16 cellular contexts compared by ENCODE assay signal in genomic region chr2:140892911-140893637, GRCh38.
DNase-seq lines count a peak whose midpoint lies in the region; ATAC-seq and TF ChIP-seq lines count a peak whose summit lies in the region.
"Had no signal": no experiment of that assay in that cellular context is flagged by ENCODE, and none has a peak within 500 bp of the region (broad histone marks: within the 10 kb centered on the region; RNA-seq: fewer than 3 reads in every experiment).

No MANE protein-coding gene starts in this region.

- POLR2A ChIA-PET in PC-3 (lab: Charles Lee; ENCODE audit: unreplicated experiment) = no interaction called here

- H2AFZ ChIP-seq in PC-3 (ENCODE audit: low read length) = no peak overlapping the region
- H2AFZ ChIP-seq in mammary epithelial cell (ENCODE audit: low read depth, low read length) = no peak overlapping the region
- no peak overlapping the region for H2AFZ ChIP-seq in smooth muscle cell (ENCODE audit: low read depth)

- no peaks in the 10 kb centered on the region for H4K20me1 ChIP-seq in PC-3 (ENCODE audit: low read length)
- no peaks in the 10 kb centered on the region for H4K20me1 ChIP-seq in mammary epithelial cell (ENCODE audit: insufficient read depth, low read length)
- no peaks in the 10 kb centered on the region for H4K20me1 ChIP-seq in smooth muscle cell (ENCODE audit: low read depth)

- CTCF ChIA-PET in PC-3 (lab: Charles Lee) = no interaction called here
- CTCF ChIA-PET in mammary epithelial cell (lab: Charles Lee; ENCODE audit: low non-redundant PET) = no interaction called here

- H3K9me2 ChIP-seq in PC-3 (replicated peaks; ENCODE audit: low read length) = no peaks in the 10 kb centered on the region

- H3K27ac ChIP-seq in PC-3 (ENCODE audit: low read length) (peak overlapping the region; percentile 59), mammary epithelial cell (ENCODE audit: insufficient read depth, low read depth, low read length) (peak overlapping the region; percentile 42), smooth muscle cell (ENCODE audit: low read depth) (peak overlapping the region; percentile 50), psoas muscle (no peak overlapping the region), left ventricle myocardium inferior (replicated peaks) (no peak overlapping the region)
- H3K27ac ChIP-seq: Peyer's patch had no signal

- dilution Hi-C loops in mammary epithelial cell (cut with HindIII; ENCODE audit: low sequenced_read_pairs) = no loop called here

- H3K9me3 ChIP-seq in PC-3 (ENCODE audit: low read length) (no peaks in the 10 kb centered on the region), mammary epithelial cell (replicated peaks; ENCODE audit: insufficient read depth, low read length) (no peaks in the 10 kb centered on the region), smooth muscle cell (replicated peaks; ENCODE audit: low read depth) (no peaks in the 10 kb centered on the region), psoas muscle (no peaks in the 10 kb centered on the region), left ventricle myocardium inferior (replicated peaks) (no peaks in the 10 kb centered on the region)
- H3K9me3 ChIP-seq: MG63, Peyer's patch had no signal

- no peak overlapping the region for H3K4me2 ChIP-seq in PC-3 (ENCODE audit: low read length)
- H3K4me2 ChIP-seq in mammary epithelial cell (ENCODE audit: insufficient read depth, low read depth, low read length) = no peak overlapping the region
- H3K4me2 ChIP-seq in smooth muscle cell = no peak overlapping the region

- H3K4me1 ChIP-seq in PC-3 (ENCODE audit: insufficient read depth, low read length) (peaks cover 30% of the 10 kb centered on the region), mammary epithelial cell (ENCODE audit: insufficient read depth, low read length) (peaks cover 25% of the 10 kb centered on the region), smooth muscle cell (ENCODE audit: low read depth) (no peaks in the 10 kb centered on the region), psoas muscle (no peaks in the 10 kb centered on the region), left ventricle myocardium inferior (no peaks in the 10 kb centered on the region)
- H3K4me1 ChIP-seq: Peyer's patch had no signal

- no peak for TF ChIP-seq CTCF in PC-3 (conservative IDR thresholded peaks at IDR 0.05; ENCODE audit: low read depth, low read length)
- no peak for TF ChIP-seq CTCF in mammary epithelial cell (conservative IDR thresholded peaks at IDR 0.05 in 1 of 2, IDR thresholded peaks at IDR 0.05 in 1 of 2; ENCODE audit: extremely low read depth in 1 of 2, insufficient read depth in 1 of 2, low read depth in 1 of 2, low read length in 2 of 2)
- TF ChIP-seq CTCF in smooth muscle cell (IDR thresholded peaks at IDR 0.05; ENCODE audit: borderline replicate concordance, insufficient read depth, poor library complexity, severe bottlenecking) = no peak
- no peak for TF ChIP-seq CTCF in psoas muscle (IDR thresholded peaks at IDR 0.05)
- no peak for TF ChIP-seq CTCF in left ventricle myocardium inferior (IDR thresholded peaks at IDR 0.05; ENCODE audit: borderline replicate concordance)

- H3K36me3 ChIP-seq in PC-3 (ENCODE audit: low read depth, low read length) (no peaks in the 10 kb centered on the region), mammary epithelial cell (ENCODE audit: insufficient read depth, low read length) (no peaks in the 10 kb centered on the region), smooth muscle cell (ENCODE audit: low read depth) (no peaks in the 10 kb centered on the region), psoas muscle (ENCODE audit: insufficient read depth in 1 of 2, low read depth in 1 of 2) (no peaks in the 10 kb centered on the region), left ventricle myocardium inferior (no peaks in the 10 kb centered on the region)
- H3K36me3 ChIP-seq: MG63, Peyer's patch had no signal

- DNase-seq in ELR (ENCODE audit: low read depth) (peak; percentile 13), PC-3 (peak; percentile 26), mammary epithelial cell (peak; percentile 2), smooth muscle cell (lab: John Stamatoyannopoulos, UW; ENCODE audit: unreplicated experiment) (no peak), psoas muscle (no peak), left ventricle myocardium inferior (no peak)
- DNase-seq: COR-L47, DMS153, HFFc6, MG63, NCI-H1092, NCI-H1694, NCI-H524 treated with DMSO at 0.1 percent for 48 hours, Peyer's patch, SHP77 had no signal

- H3K4me3 ChIP-seq in PC-3 (ENCODE audit: low read length) (no peak overlapping the region), mammary epithelial cell (replicated peaks in 1 of 3; ENCODE audit: insufficient read depth in 1 of 3, low read depth in 2 of 3, low read length in 3 of 3) (no peak overlapping the region), smooth muscle cell (no peak overlapping the region), psoas muscle (no peak overlapping the region), left ventricle myocardium inferior (no peak overlapping the region)
- H3K4me3 ChIP-seq: MG63, Peyer's patch had no signal

- no peak overlapping the region for H3K9ac ChIP-seq in PC-3 (ENCODE audit: low read length)
- no peak overlapping the region for H3K9ac ChIP-seq in mammary epithelial cell (ENCODE audit: insufficient read depth, low read length)
- H3K9ac ChIP-seq in smooth muscle cell (ENCODE audit: low read depth) = no peak overlapping the region

- H3K79me2 ChIP-seq in PC-3 (ENCODE audit: low read length) (no peaks in the 10 kb centered on the region), mammary epithelial cell (ENCODE audit: insufficient read depth, low read length) (no peaks in the 10 kb centered on the region), smooth muscle cell (ENCODE audit: low read depth) (no peaks in the 10 kb centered on the region)

- no peak for ATAC-seq in PC-3
- ATAC-seq in psoas muscle = no peak
- ATAC-seq in HG02571 (IDR thresholded peaks at IDR 0.05; ENCODE audit: unreplicated experiment) = no peak

- WGBS in mammary epithelial cell (ENCODE audit: low coverage, missing lambda C conversion rate) = 94% methylated on average over 3 of the region's 3 CpGs
- WGBS in smooth muscle cell (ENCODE audit: low lambda C conversion rate) = 89% methylated on average over 3 of the region's 3 CpGs
- 82 to 89% (median 86%) methylated on average over 3 of the region's 3 CpGs for WGBS in psoas muscle, 3 donors

- in situ Hi-C loops in mammary epithelial cell (cut with MboI; ENCODE audit: low sequenced_read_pairs in 2 of 2) = no loop called here

- BruUV-seq in PC-3 (replicated peaks; lab: Mats Ljungman, UMichigan) (no TSS peak), mammary epithelial cell (replicated peaks; lab: Mats Ljungman, UMichigan) (TSS peak; percentile 46)

- H3K27me3 ChIP-seq in PC-3 (ENCODE audit: low read length) (no peaks in the 10 kb centered on the region), mammary epithelial cell (ENCODE audit: insufficient read depth, low read length) (no peaks in the 10 kb centered on the region), smooth muscle cell (ENCODE audit: low read depth) (no peaks in the 10 kb centered on the region), psoas muscle (ENCODE audit: insufficient read depth in 3 of 3, low read length in 2 of 3) (no peaks in the 10 kb centered on the region), left ventricle myocardium inferior (ENCODE audit: low read depth) (no peaks in the 10 kb centered on the region)
- H3K27me3 ChIP-seq: MG63, Peyer's patch had no signal

- intact Hi-C loops in PC-3 (cut with micrococcal nuclease) = no loop called here
- intact Hi-C loops in mammary epithelial cell (cut with micrococcal nuclease) = loop anchor here (10.0 kb wide), 2 partner anchors 662 to 1242 kb away; partner anchors contain the start of gene LRP1B
- intact Hi-C loops in psoas muscle (cut with DNase I) = no loop called here
- intact Hi-C loops in left ventricle myocardium inferior (cut with micrococcal nuclease) = no loop called here

- H3F3A ChIP-seq in PC-3 (ENCODE audit: low read length, unreplicated experiment) (peaks cover 7% of the 10 kb centered on the region), smooth muscle cell (ENCODE audit: low read depth) (no peaks in the 10 kb centered on the region)

Comparison
In these comparisons a context has a peak if more than half of its experiments do, and no peak if none do; other contexts are left out.
1. DNase-seq: peak in ELR (single experiment), PC-3 (single experiment) and mammary epithelial cell (single experiment); none in smooth muscle cell (single experiment), psoas muscle (0 of 2) and left ventricle myocardium inferior (single experiment).
2. H3K27ac ChIP-seq: peak in PC-3 (single experiment), mammary epithelial cell (single experiment) and smooth muscle cell (single experiment); none in psoas muscle (single experiment) and left ventricle myocardium inferior (single experiment).